10 cellular contexts compared by ENCODE assay signal in genomic region chr4:143355540-143356217, GRCh38. TPM values are rescaled to one million over a fixed set of nuclear protein-coding genes. Genes with fewer than 3 reads are reported as not detected.
DNase-seq lines count a peak whose midpoint lies in the region; TF ChIP-seq lines count a peak whose summit lies in the region.
"Had no signal": no experiment of that assay in that cellular context is flagged by ENCODE, and none has a peak within 500 bp of the region (broad histone marks: within the 10 kb centered on the region; RNA-seq: fewer than 3 reads in every experiment).

No MANE protein-coding gene starts in this region.

- H3K27ac Mint-ChIP-seq in nephron, result peak overlapping the region; percentile 61 to 91 (median 70)

- H3K4me3 ChIP-seq in thyroid gland (replicated peaks in 1 of 3), result no peak overlapping the region

- H3K27me3 Mint-ChIP-seq in nephron (ENCODE audit: low read depth), result no peaks in the 10 kb centered on the region

- no peak for TF ChIP-seq POLR2A in thyroid gland (IDR thresholded peaks at IDR 0.05)

- H3K27me3 ChIP-seq in thyroid gland, result no peaks in the 10 kb centered on the region

- in situ Hi-C loops in GM13976 (cut with MboI; ENCODE audit: low sequenced_read_pairs, unreplicated experiment), result no loop called here

- no peaks in the 10 kb centered on the region for H3K36me3 Mint-ChIP-seq in nephron (ENCODE audit: low read depth)

- 85 to 88% methylated on average over 6 of the region's 6 CpGs for WGBS in thyroid gland, 2 donors

- peaks cover 19 to 41% of the 10 kb centered on the region in 2 donors for H3K4me1 ChIP-seq in thyroid gland

- no peaks in the 10 kb centered on the region for H3K9me3 ChIP-seq in thyroid gland

- peak overlapping the region in 2 of 3 experiments; percentile 31 to 55 for H3K4me3 Mint-ChIP-seq in nephron
- H3K4me3 Mint-ChIP-seq: CD14-positive monocyte had no signal

- H3K9me3 Mint-ChIP-seq in nephron, result no peaks in the 10 kb centered on the region
- H3K9me3 Mint-ChIP-seq: CD14-positive monocyte had no signal

- H3K36me3 ChIP-seq in thyroid gland, result no peaks in the 10 kb centered on the region

- H3K4me1 Mint-ChIP-seq in nephron, result peaks cover 84% of the 10 kb centered on the region

- H3K27ac ChIP-seq in epithelial cell of prostate (peak overlapping the region; percentile 97), thyroid gland (no peak overlapping the region)

- DNase-seq in AG08396 (ENCODE audit: low spot score), result peak; percentile 36
- peak; percentile 39 for DNase-seq in NAMALWA (ENCODE audit: low spot score)
- DNase-seq in epithelial cell of prostate (ENCODE audit: low read depth, low spot score), result peak; percentile 44
- no peak for DNase-seq in kidney glomerular epithelial cell (lab: John Stamatoyannopoulos, UW)
- DNase-seq in GM13976 (ENCODE audit: low spot score), result no peak
- DNase-seq in activated naive CD4-positive, alpha-beta T cell treated with Interleukin-2 at 50 U/mL for 16 hours, result no peak
- DNase-seq in thyroid gland, result no peak
- DNase-seq: SHP77 had no signal

- TF ChIP-seq CTCF in nephron (IDR thresholded peaks at IDR 0.05; ENCODE audit: unreplicated experiment in 3 of 3), result no peak
- TF ChIP-seq CTCF in GM13976 (IDR thresholded peaks at IDR 0.05; ENCODE audit: borderline replicate concordance, control extremely low read depth, extremely low read depth, insufficient read depth, missing control alignments), result no peak
- TF ChIP-seq CTCF in thyroid gland (IDR thresholded peaks at IDR 0.05), result no peak

- intact Hi-C loops in thyroid gland (cut with DNase I), result no loop called here

RNA-seq across cellular contexts. Expression of gene GAB1, which starts 19.0 kb away (rescaled TPM):
- 10 to 100 TPM; 20.3 to 40.8 (median 32.5) TPM for total RNA-seq in thyroid gland

Comparison
In these comparisons a context has a peak if more than half of its experiments do, and no peak if none do; other contexts are left out.
1. DNase-seq: peak in AG08396 (single experiment), NAMALWA (single experiment) and epithelial cell of prostate (single experiment); none in kidney glomerular epithelial cell (single experiment), GM13976 (single experiment), activated naive CD4-positive, alpha-beta T cell treated with Interleukin-2 at 50 U/mL for 16 hours (single experiment) and thyroid gland (0 of 2).